Comparison of ENCODE assay signal across 8 cellular contexts in genomic region chr19:43524922-43525835, GRCh38. TPM values are rescaled to one million over a fixed set of nuclear protein-coding genes. Genes with fewer than 3 reads are reported as not detected.
DNase-seq lines count a peak whose midpoint lies in the region; ATAC-seq and TF ChIP-seq lines count a peak whose summit lies in the region.

No MANE protein-coding gene starts in this region.

- H3K4me1 Mint-ChIP-seq in CD4-positive, alpha-beta memory T cell: peaks cover 16 to 36% (median 21%) of the 10 kb centered on the region in 4 donors
- H3K4me1 Mint-ChIP-seq in HFFc6 (ENCODE audit: low read depth): peaks cover 40% of the 10 kb centered on the region
- peaks cover 26% of the 10 kb centered on the region for H3K4me1 Mint-ChIP-seq in T-helper 2 cell treated with Interferon-gamma antibody and Interleukin-4, amounts not matched to agents 5 μg/mL and 100 μg/mL, for 36 hours (ENCODE audit: low read depth)

- no peaks in the 10 kb centered on the region for H3K27me3 Mint-ChIP-seq in CD4-positive, alpha-beta memory T cell
- peaks cover 4% of the 10 kb centered on the region for H3K27me3 Mint-ChIP-seq in HFFc6 (ENCODE audit: insufficient read depth)
- no peaks in the 10 kb centered on the region for H3K27me3 Mint-ChIP-seq in T-helper 2 cell treated with Interferon-gamma antibody and Interleukin-4, amounts not matched to agents 5 μg/mL and 100 μg/mL, for 36 hours (ENCODE audit: low read depth)

- WGBS in lung, 2 donors: 8 to 12% methylated on average over 12 of the region's 12 CpGs

- H3K9ac ChIP-seq in duodenal mucosa (ENCODE audit: low read depth in 1 of 2, low read length in 2 of 2): peak overlapping the region; percentile 58 to 89

- H3K4me3 Mint-ChIP-seq in CD4-positive, alpha-beta memory T cell: peak overlapping the region; percentile 75 to 94 (median 80)
- peak overlapping the region; percentile 87 for H3K4me3 Mint-ChIP-seq in HFFc6
- peak overlapping the region; percentile 78 for H3K4me3 Mint-ChIP-seq in T-helper 2 cell treated with Interferon-gamma antibody and Interleukin-4, amounts not matched to agents 5 μg/mL and 100 μg/mL, for 36 hours

- H3K4me3 ChIP-seq in CD4-positive, alpha-beta memory T cell (ENCODE audit: low read length in 2 of 2): peak overlapping the region; percentile 60 to 90
- H3K4me3 ChIP-seq in duodenal mucosa (ENCODE audit: low read depth in 1 of 2, low read length in 2 of 2) (peak overlapping the region; percentile 91 to 97), lung (peak overlapping the region; percentile 46)

- ATAC-seq in lung (ENCODE audit: insufficient read depth, low FRiP score): peak; percentile 31

- H3K4me1 ChIP-seq in CD4-positive, alpha-beta memory T cell (ENCODE audit: insufficient read depth, low read length): peaks cover 25% of the 10 kb centered on the region
- H3K4me1 ChIP-seq in duodenal mucosa (ENCODE audit: control insufficient read depth in 1 of 2, insufficient read depth in 2 of 2, low read length in 2 of 2): peaks cover 13 to 21% of the 10 kb centered on the region in 2 donors
- peaks cover 0 to 12% of the 10 kb centered on the region in 2 donors for H3K4me1 ChIP-seq in lung (ENCODE audit: control insufficient read depth in 2 of 2, insufficient read depth in 2 of 2, low read length in 2 of 2)

- H3K36me3 Mint-ChIP-seq in CD4-positive, alpha-beta memory T cell: peaks cover 0 to 9% of the 10 kb centered on the region in 2 donors
- H3K36me3 Mint-ChIP-seq in HFFc6 (ENCODE audit: low read depth): peaks cover 4% of the 10 kb centered on the region; the same call in 1 of the 2 replicates
- peaks cover 6% of the 10 kb centered on the region for H3K36me3 Mint-ChIP-seq in T-helper 2 cell treated with Interferon-gamma antibody and Interleukin-4, amounts not matched to agents 5 μg/mL and 100 μg/mL, for 36 hours (ENCODE audit: low read depth)

- no peaks in the 10 kb centered on the region for H3K27me3 ChIP-seq in CD4-positive, alpha-beta memory T cell (ENCODE audit: insufficient read depth, low read length)
- H3K27me3 ChIP-seq in duodenal mucosa (ENCODE audit: control insufficient read depth in 1 of 2, insufficient read depth in 2 of 2, low read length in 2 of 2) (no peaks in the 10 kb centered on the region), lung (ENCODE audit: control insufficient read depth, insufficient read depth) (no peaks in the 10 kb centered on the region)

- TF ChIP-seq CTCF in HFFc6 (IDR thresholded peaks at IDR 0.05) (no peak), lung (IDR thresholded peaks at IDR 0.05; ENCODE audit: control extremely low read depth, extremely low read depth) (no peak)

- no peaks in the 10 kb centered on the region for H3K9me3 Mint-ChIP-seq in CD4-positive, alpha-beta memory T cell
- H3K9me3 Mint-ChIP-seq in HFFc6: no peaks in the 10 kb centered on the region
- no peaks in the 10 kb centered on the region for H3K9me3 Mint-ChIP-seq in T-helper 2 cell treated with Interferon-gamma antibody and Interleukin-4, amounts not matched to agents 5 μg/mL and 100 μg/mL, for 36 hours

- H3K36me3 ChIP-seq in CD4-positive, alpha-beta memory T cell (ENCODE audit: insufficient read depth, low read length): no peaks in the 10 kb centered on the region
- peaks cover 0 to 13% of the 10 kb centered on the region in 2 donors for H3K36me3 ChIP-seq in duodenal mucosa (ENCODE audit: control insufficient read depth in 1 of 2, insufficient read depth in 2 of 2, low read length in 2 of 2)
- no peaks in the 10 kb centered on the region for H3K36me3 ChIP-seq in lung (ENCODE audit: control insufficient read depth in 2 of 2, insufficient read depth in 2 of 2, low read length in 2 of 2)

- POLR2A ChIA-PET in CD4-positive, alpha-beta memory T cell (lab: Charles Lee; ENCODE audit: partially characterized antibody): interaction anchor here (0.6 to 4.5 kb wide), 14 partner anchors 8 to 108 kb away, joined by 3 to 33 read pairs (median 4); partner anchors contain the start of genes IRGQ, PHLDB3, ZNF575 and ZNF576

- H3K27ac Mint-ChIP-seq in CD4-positive, alpha-beta memory T cell: peak overlapping the region; percentile 37 to 90 (median 79)
- H3K27ac Mint-ChIP-seq in HFFc6: peak overlapping the region; percentile 93
- peak overlapping the region; percentile 69 for H3K27ac Mint-ChIP-seq in T-helper 2 cell treated with Interferon-gamma antibody and Interleukin-4, amounts not matched to agents 5 μg/mL and 100 μg/mL, for 36 hours

- H3K9me3 ChIP-seq in CD4-positive, alpha-beta memory T cell (ENCODE audit: control insufficient read depth in 1 of 2, low read length in 2 of 2): no peaks in the 10 kb centered on the region
- H3K9me3 ChIP-seq in duodenal mucosa (ENCODE audit: control insufficient read depth in 1 of 2, low read length in 2 of 2): no peaks in the 10 kb centered on the region
- no peaks in the 10 kb centered on the region for H3K9me3 ChIP-seq in lung (ENCODE audit: control insufficient read depth in 2 of 2, insufficient read depth in 1 of 2, low read length in 1 of 2)

- CTCF ChIA-PET in CD4-positive, alpha-beta memory T cell (lab: Charles Lee; ENCODE audit: partially characterized antibody): interaction anchor here (1.0 to 21.6 kb wide), 9 partner anchors 10 to 104 kb away, joined by 3 to 835 read pairs (median 4); no protein-coding TSS in a partner anchor

- intact Hi-C loops in CD4-positive, alpha-beta memory T cell (cut with micrococcal nuclease): no loop called here

- peak overlapping the region; percentile 67 for H3K27ac ChIP-seq in CD4-positive, alpha-beta memory T cell (ENCODE audit: low read depth, low read length)
- peak overlapping the region; percentile 73 for H3K27ac ChIP-seq in duodenal mucosa (ENCODE audit: low read depth, low read length)
- peak overlapping the region in 1 of 2 donors; percentile 74 for H3K27ac ChIP-seq in lung (ENCODE audit: low read depth in 1 of 2, low read length in 1 of 2)

- peak; percentile 31 to 51 (median 43) for DNase-seq in CD4-positive, alpha-beta memory T cell
- DNase-seq in HFFc6 (no peak), lung (ENCODE audit: low spot score) (peak; percentile 70), epidermal melanocyte (ENCODE audit: insufficient read length, low spot score) (no peak), NCI-H1048 (lab: John Stamatoyannopoulos, UW) (no peak)
- peak; percentile 37 for DNase-seq in T-helper 2 cell treated with Interferon-gamma antibody and Interleukin-4, amounts not matched to agents 5 μg/mL and 100 μg/mL, for 36 hours (ENCODE audit: low spot score)
- peak in 5 of 6 experiments; percentile 16 to 59 (median 30) for DNase-seq in stimulated activated naive CD4-positive, alpha-beta T cell (lab: John Stamatoyannopoulos, UW)

RNA-seq across cellular contexts. Expression of gene ETHE1, which starts 1.8 kb away (rescaled TPM):
- 10 to 100 TPM; 23.9 to 29.1 TPM for total RNA-seq in CD4-positive, alpha-beta memory T cell
- polyA plus RNA-seq in CD4-positive, alpha-beta memory T cell: 10 to 100 TPM; 79.1 to 80.7 TPM
- 100 to 1,000 TPM in 4 of 6 experiments, 10 to 100 TPM in 2; 81.3 to 125 (median 107) TPM for total RNA-seq in HFFc6 (2021; fragmentation: NEBNext Ultra II Directional; extraction: Animal tissue kit (Norgen Biotek cat#: 25700))
- total RNA-seq in lung: 10 to 100 TPM; 15.0 to 49.3 TPM
- 10 to 100 TPM; 25.7 to 76.9 TPM for polyA plus RNA-seq in lung

RNA-seq across cellular contexts. Expression of gene ZNF575, which starts 7.8 kb away (rescaled TPM):
- total RNA-seq in CD4-positive, alpha-beta memory T cell: 10 to 100 TPM; 11.0 to 11.8 TPM
- 1 to 10 TPM; 2.1 to 3.6 TPM for polyA plus RNA-seq in CD4-positive, alpha-beta memory T cell
- 1 to 10 TPM; 1.6 to 2.9 (median 2.3) TPM for total RNA-seq in HFFc6 (2021; fragmentation: NEBNext Ultra II Directional; extraction: Animal tissue kit (Norgen Biotek cat#: 25700))
- 1 to 10 TPM in 1 of 2 donors, under 1 TPM in 1; 0.65 to 2.3 TPM for total RNA-seq in lung
- polyA plus RNA-seq in lung: under 1 TPM; 0.48 to 0.65 TPM

RNA-seq across cellular contexts. Expression of gene PHLDB3, which starts 20.6 kb away (rescaled TPM):
- total RNA-seq in CD4-positive, alpha-beta memory T cell: 10 to 100 TPM; 36.9 to 47.3 TPM
- 1 to 10 TPM; 1.3 to 5.5 TPM for polyA plus RNA-seq in CD4-positive, alpha-beta memory T cell
- 10 to 100 TPM in 4 of 6 experiments, 1 to 10 TPM in 2; 7.5 to 12.5 (median 11.7) TPM for total RNA-seq in HFFc6 (2021; fragmentation: NEBNext Ultra II Directional; extraction: Animal tissue kit (Norgen Biotek cat#: 25700))
- total RNA-seq in lung: 10 to 100 TPM in 1 of 2 donors, 1 to 10 TPM in 1; 9.8 to 23.4 TPM
- polyA plus RNA-seq in lung: 1 to 10 TPM; 5.8 to 6.0 TPM

RNA-seq across cellular contexts. Expression of gene XRCC1, which starts 50.1 kb away (rescaled TPM):
- total RNA-seq in CD4-positive, alpha-beta memory T cell: 10 to 100 TPM; 33.4 to 41.0 TPM
- polyA plus RNA-seq in CD4-positive, alpha-beta memory T cell: 10 to 100 TPM; 16.3 to 29.1 TPM
- total RNA-seq in HFFc6 (2021; fragmentation: NEBNext Ultra II Directional; extraction: Animal tissue kit (Norgen Biotek cat#: 25700)): 10 to 100 TPM; 16.2 to 29.8 (median 27.1) TPM
- 10 to 100 TPM; 26.5 to 32.2 TPM for total RNA-seq in lung
- 10 to 100 TPM; 15.4 to 22.4 TPM for polyA plus RNA-seq in lung

RNA-seq across cellular contexts. Expression of gene PINLYP, which starts 50.4 kb away (rescaled TPM):
- under 1 TPM; 0.33 to 0.84 TPM for total RNA-seq in CD4-positive, alpha-beta memory T cell
- polyA plus RNA-seq in CD4-positive, alpha-beta memory T cell: 1 to 10 TPM in 1 of 2 donors, not detected in 1; 1.3 TPM
- total RNA-seq in HFFc6 (2021; fragmentation: NEBNext Ultra II Directional; extraction: Animal tissue kit (Norgen Biotek cat#: 25700)): under 1 TPM in 2 of 6 experiments, not detected in 4; 0.23 to 0.61 TPM
- total RNA-seq in lung: 1 to 10 TPM; 6.1 to 8.9 TPM
- polyA plus RNA-seq in lung: 10 to 100 TPM in 1 of 2 donors, 1 to 10 TPM in 1; 7.9 to 14.2 TPM

Comparison
In these comparisons a context has a peak if more than half of its experiments do, and no peak if none do; other contexts are left out.
1. DNase-seq: peak in CD4-positive, alpha-beta memory T cell (5 of 5), T-helper 2 cell treated with Interferon-gamma antibody and Interleukin-4, amounts not matched to agents 5 μg/mL and 100 μg/mL, for 36 hours (single experiment), lung (single experiment) and stimulated activated naive CD4-positive, alpha-beta T cell (5 of 6); none in HFFc6 (single experiment), epidermal melanocyte (single experiment) and NCI-H1048 (single experiment).
2. Peak in every context shown above with its lines, with median percentiles within 50 percentile points of each other: H3K4me3 ChIP-seq, H3K27ac Mint-ChIP-seq and H3K4me3 Mint-ChIP-seq.